16 cellular contexts compared by ENCODE assay signal in genomic region chr3:8532251-8532831, GRCh38. TPM values are rescaled to one million over a fixed set of nuclear protein-coding genes. Genes with fewer than 3 reads are reported as not detected.
DNase-seq lines count a peak whose midpoint lies in the region; ATAC-seq, FAIRE-seq and TF ChIP-seq lines count a peak whose summit lies in the region.
"Had no signal": no experiment of that assay in that cellular context is flagged by ENCODE, and none has a peak within 500 bp of the region (broad histone marks: within the 10 kb centered on the region; RNA-seq: fewer than 3 reads in every experiment).

No MANE protein-coding gene starts in this region.

- no peak for TF ChIP-seq RAD21 in A549 (conservative IDR thresholded peaks at IDR 0.05 in 1 of 2, IDR thresholded peaks at IDR 0.05 in 1 of 2)

- peak; percentile 28 to 32 for DNase-seq in A549 (ENCODE audit: low read depth in 1 of 2, low spot score in 1 of 2)
- peak; percentile 39 for DNase-seq in MG63
- peak; percentile 77 for DNase-seq in fibroblast of villous mesenchyme (ENCODE audit: low read depth)
- no peak for DNase-seq in osteoblast (ENCODE audit: insufficient read length, low spot score, missing footprints)
- no peak for DNase-seq in HEK293T (ENCODE audit: extremely low spot score)
- DNase-seq in sigmoid colon: no peak
- DNase-seq: activated T-cell treated with anti-CD3 and anti-CD28 coated beads, Interleukin-2, amount 50 U/mL, for 48 hours; DMS79 treated with DMSO at 0.1 percent for 48 hours; erythroblast; NCI-H1105; NCI-H69 had no signal

- POLR2A ChIA-PET in A549 (lab: Yijun Ruan, JAX) (interaction anchor here (0.6 kb wide), 1 partner anchor 31 kb away, joined by 3 read pairs; the partner anchor contains the start of gene LMCD1), HEK293T (lab: Yijun Ruan, JAX) (no interaction called here)

- 66% methylated on average over 7 of the region's 7 CpGs for WGBS in A549 (ENCODE audit: missing lambda C conversion rate)
- 31 to 55% methylated on average over 7 of the region's 7 CpGs for WGBS in sigmoid colon, 2 donors

- TF ChIP-seq POLR2A in A549 (IDR thresholded peaks at IDR 0.05; ENCODE audit: low read length) (no peak), sigmoid colon (IDR thresholded peaks at IDR 0.05) (no peak)

- H3K4me1 ChIP-seq in A549: peaks cover 51% of the 10 kb centered on the region
- H3K4me1 ChIP-seq in osteoblast (ENCODE audit: insufficient read depth, low read length): peaks cover 56% of the 10 kb centered on the region
- peaks cover 0 to 6% (median 0%) of the 10 kb centered on the region in 4 donors for H3K4me1 ChIP-seq in sigmoid colon

- no peaks in the 10 kb centered on the region for H3K27me3 ChIP-seq in MG63
- no peaks in the 10 kb centered on the region for H3K27me3 ChIP-seq in osteoblast (ENCODE audit: insufficient read depth, low read length)
- no peaks in the 10 kb centered on the region for H3K27me3 ChIP-seq in sigmoid colon
- H3K27me3 ChIP-seq: neutrophil had no signal

- peaks cover 3% of the 10 kb centered on the region for H4K20me1 ChIP-seq in osteoblast (ENCODE audit: insufficient read depth, low read length)

- H3K27ac ChIP-seq in A549: peak overlapping the region in 1 of 2 experiments; percentile 73; a peak in 3 of 6 replicates
- H3K27ac ChIP-seq in osteoblast (ENCODE audit: low read depth, low read length): peak overlapping the region; percentile 44
- no peak overlapping the region for H3K27ac ChIP-seq in sigmoid colon
- H3K27ac ChIP-seq: neutrophil had no signal

- no peak for TF ChIP-seq EP300 in A549 (IDR thresholded peaks at IDR 0.05)
- TF ChIP-seq EP300 in sigmoid colon (IDR thresholded peaks at IDR 0.05): no peak

- intact Hi-C loops in sigmoid colon (cut with DNase I): no loop called here

- peak overlapping the region; percentile 40; the same call in 2 of the 3 replicates for H3K4me2 ChIP-seq in A549
- peak overlapping the region; percentile 5 for H3K4me2 ChIP-seq in osteoblast (ENCODE audit: insufficient read depth, low read length)

- H3K36me3 ChIP-seq in MG63 (no peaks in the 10 kb centered on the region), osteoblast (ENCODE audit: insufficient read depth, low read length) (peaks cover 66% of the 10 kb centered on the region), sigmoid colon (no peaks in the 10 kb centered on the region)
- H3K36me3 ChIP-seq: neutrophil had no signal

- no peak for TF ChIP-seq CTCF in A549 (IDR thresholded peaks at IDR 0.05)
- no peak for TF ChIP-seq CTCF in fibroblast of villous mesenchyme (IDR thresholded peaks at IDR 0.05; ENCODE audit: insufficient read depth, low read depth, low read length)
- no peak for TF ChIP-seq CTCF in osteoblast (IDR thresholded peaks at IDR 0.05; ENCODE audit: extremely low read depth, low read depth, low read length)
- no peak for TF ChIP-seq CTCF in sigmoid colon (IDR thresholded peaks at IDR 0.05)

- H3K79me2 ChIP-seq in osteoblast (ENCODE audit: insufficient read depth, low read length): peaks cover 2% of the 10 kb centered on the region

- FAIRE-seq in A549 (lab: Jason Lieb, UNC): no peak
- FAIRE-seq: GM18507, islet of Langerhans had no signal

- ATAC-seq in A549 (peak in 1 of 2 experiments; percentile 29; a peak in 3 of 6 replicates), HG03196 (IDR thresholded peaks at IDR 0.05; ENCODE audit: unreplicated experiment) (no peak), HG03135 (IDR thresholded peaks at IDR 0.05; ENCODE audit: unreplicated experiment) (no peak)

- no peak overlapping the region for H3K4me3 ChIP-seq in A549
- no peak overlapping the region for H3K4me3 ChIP-seq in MG63
- H3K4me3 ChIP-seq in fibroblast of villous mesenchyme (ENCODE audit: low read depth, low read length): no peak overlapping the region
- no peak overlapping the region for H3K4me3 ChIP-seq in osteoblast (ENCODE audit: insufficient read depth, low read length)
- no peak overlapping the region for H3K4me3 ChIP-seq in sigmoid colon

- H3K9me3 ChIP-seq in A549 (no peaks in the 10 kb centered on the region), MG63 (no peaks in the 10 kb centered on the region), osteoblast (ENCODE audit: low read depth, low read length) (no peaks in the 10 kb centered on the region), sigmoid colon (no peaks in the 10 kb centered on the region)
- H3K9me3 ChIP-seq: neutrophil had no signal

- CTCF ChIA-PET in A549 (lab: Yijun Ruan, JAX): interaction anchor here (1.3 to 2.7 kb wide), 2 partner anchors 28 to 90 kb away, joined by 3 to 12 read pairs; no protein-coding TSS in a partner anchor
- CTCF ChIA-PET in HEK293T (lab: Yijun Ruan, JAX): no interaction called here

- H2AFZ ChIP-seq in osteoblast (ENCODE audit: low read length): no peak overlapping the region

TF ChIP-seq in A549, 52 proteins besides CTCF, POLR2A, EP300 and RAD21:
- TF ChIP-seq NPAS2 (CRISPR knock-in tag; IDR thresholded peaks at IDR 0.05; ENCODE audit: borderline replicate concordance) (no peak), ESRRA (IDR thresholded peaks at IDR 0.05; ENCODE audit: borderline replicate concordance, low read length) (no peak), KDM1A (IDR thresholded peaks at IDR 0.05; ENCODE audit: low read depth) (no peak), FOSL2 (IDR thresholded peaks at IDR 0.05) (no peak), FOSL2 (CRISPR knock-in tag; IDR thresholded peaks at IDR 0.05) (peak; percentile 38)
TF ChIP-seq in A549: peak in this region for 1.

TF ChIP-seq in HEK293T, 16 proteins besides CTCF, POLR2A, EP300 and RAD21:
- TF ChIP-seq FOXA1 (IDR thresholded peaks at IDR 0.05) (no peak), CTBP1 (IDR thresholded peaks at IDR 0.05; ENCODE audit: borderline replicate concordance) (no peak), NFRKB (IDR thresholded peaks at IDR 0.05) (no peak)

RNA-seq across cellular contexts. Expression of gene LMCD1, which starts 30.7 kb away (rescaled TPM):
- 85.4 and 86.1 TPM in 2 replicates for polyA plus RNA-seq in A549 (2011; rRNA removed)
- 107 and 123 TPM in 2 replicates for polyA plus RNA-seq in A549 (2012; cell fraction: cytosol; rRNA removed)
- polyA plus RNA-seq in A549 (2012; cell fraction: nucleus; rRNA removed): 121 and 126 TPM in 2 replicates
- 64.3 to 73.2 TPM (median 67.7 TPM) in 3 replicates for polyA plus RNA-seq in A549 (2017; fragmentation: RNase III; extraction: RNeasy Plus Mini Kit Qiagen cat#74134 plus additional on column Dnase treatment)
- 51.7 and 55.9 TPM in 2 replicates for polyA minus RNA-seq in A549 (2011; rRNA and poly(A)+ RNA removed)
- total RNA-seq in MG63 (2014; rRNA removed; shearing (Covaris generic); ENCODE audit: low replicate concordance): 2.6 and 3.4 TPM in 2 replicates
- 95.0 and 170 TPM in 2 replicates for total RNA-seq in fibroblast of villous mesenchyme
- 213 and 294 TPM in 2 replicates for total RNA-seq in osteoblast
- total RNA-seq in sigmoid colon: 10 to 100 TPM in 3 of 4 donors, 1 to 10 TPM in 1; 9.7 to 49.3 (median 19.5) TPM
- 10 to 100 TPM in 2 of 3 donors, 1 to 10 TPM in 1; 6.5 to 16.2 (median 11.4) TPM for polyA plus RNA-seq in sigmoid colon

Comparison
In these comparisons a context has a peak if more than half of its experiments do, and no peak if none do; other contexts are left out.
1. DNase-seq: peak in A549 (2 of 2), MG63 (single experiment) and fibroblast of villous mesenchyme (single experiment); none in osteoblast (single experiment), HEK293T (single experiment) and sigmoid colon (single experiment).